In the genomic region with DNA sequence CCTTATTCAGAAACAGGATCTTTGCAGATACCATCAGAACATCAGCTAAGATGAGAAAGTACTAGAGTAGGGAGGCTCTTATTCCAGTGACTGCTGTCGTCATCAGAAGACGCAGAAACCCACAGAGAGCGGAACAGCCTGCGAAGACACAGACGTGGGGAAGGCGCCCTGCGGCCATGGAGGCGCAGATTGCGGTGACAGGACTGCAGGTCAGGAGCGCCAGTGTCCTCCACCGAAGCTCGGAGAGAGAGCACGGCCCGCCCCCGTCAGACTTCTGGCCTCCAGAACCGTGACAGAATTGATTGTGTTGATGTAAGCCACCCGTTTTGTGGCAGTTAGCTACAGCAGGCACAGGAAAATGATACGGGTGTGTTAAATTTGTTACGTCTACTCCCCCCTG, we compare ENCODE assay signal across 22 cellular contexts.
"Had no signal": no experiment of that assay in that cellular context is flagged by ENCODE, and none has a peak within 500 bp of the region (broad histone marks: within the 10 kb centered on the region; RNA-seq: fewer than 3 reads in every experiment).

No MANE protein-coding gene starts in this region.

- H3K4me3 ChIP-seq: stomach, suprapubic skin, thoracic aorta, thyroid gland, tibial artery, tibial nerve, transverse colon, upper lobe of left lung, upper lobe of right lung, uterus, vagina had no signal

- H3K9me3 ChIP-seq: thoracic aorta, thyroid gland, transverse colon, upper lobe of right lung, uterus, vagina had no signal

- DNase-seq: stimulated activated CD4-positive, alpha-beta T cell treated with anti-CD3 and anti-CD28 coated beads, Interleukin-2, amount 100 ng/mL, for 48 hours; stimulated activated CD4-positive, alpha-beta T cell treated with anti-CD3 and anti-CD28 coated beads, Interleukin-4, amount 100 ng/mL, for 1 hour; stimulated activated CD4-positive, alpha-beta T cell treated with anti-CD3 and anti-CD28 coated beads, Interleukin-4, amount 100 ng/mL, for 24 hours; stimulated activated CD4-positive, alpha-beta T cell treated with anti-CD3 and anti-CD28 coated beads, Interleukin-4, amount 100 ng/mL, for 4 hours; stimulated activated CD8-positive, alpha-beta memory T cell treated with anti-CD3 and anti-CD28 coated beads, Interleukin-4, amount 100 ng/mL, for 48 hours; stimulated activated naive B cell treated with anti-CD40 and anti-IgM and Interleukin-4, amounts not matched to agents 10 μg/mL and 1 μg/mL and 100 μg/mL, for 72 hours; stimulated activated naive CD4-positive, alpha-beta T cell; stimulated activated naive CD4-positive, alpha-beta T cell treated with Interleukin-2 at 50 U/mL for 16 hours; stimulated activated naive CD8-positive, alpha-beta T cell treated with anti-CD3 and anti-CD28 coated beads, Interleukin-15, amount 100 ng/mL, for 72 hours; stimulated activated naive CD8-positive, alpha-beta T cell treated with anti-CD3 and anti-CD28 coated beads, Interleukin-15, Interleukin-2, amounts not matched to agents 100 U/mL and 50 U/mL, for 24 hours; stomach; substantia nigra; thyroid gland; tibial artery; transverse colon; upper lobe of right lung; uterus had no signal

- H3K4me1 ChIP-seq: stomach, suprapubic skin, thyroid gland, tibial artery, tibial nerve, transverse colon, upper lobe of left lung, upper lobe of right lung, uterus, vagina had no signal

- H3K36me3 ChIP-seq: stomach, suprapubic skin, thoracic aorta, thyroid gland, tibial artery, tibial nerve, transverse colon, upper lobe of left lung, upper lobe of right lung, uterus, vagina had no signal

- H3K27me3 ChIP-seq: stomach, suprapubic skin, thyroid gland, tibial artery, tibial nerve, transverse colon, upper lobe of left lung, upper lobe of right lung, uterus, vagina had no signal

- H3K27ac ChIP-seq: stomach, suprapubic skin, thoracic aorta, thyroid gland, tibial artery, tibial nerve, transverse colon, upper lobe of left lung, upper lobe of right lung, uterus, vagina had no signal
